Comparison of ENCODE assay signal across 13 cellular contexts in the genomic region with DNA sequence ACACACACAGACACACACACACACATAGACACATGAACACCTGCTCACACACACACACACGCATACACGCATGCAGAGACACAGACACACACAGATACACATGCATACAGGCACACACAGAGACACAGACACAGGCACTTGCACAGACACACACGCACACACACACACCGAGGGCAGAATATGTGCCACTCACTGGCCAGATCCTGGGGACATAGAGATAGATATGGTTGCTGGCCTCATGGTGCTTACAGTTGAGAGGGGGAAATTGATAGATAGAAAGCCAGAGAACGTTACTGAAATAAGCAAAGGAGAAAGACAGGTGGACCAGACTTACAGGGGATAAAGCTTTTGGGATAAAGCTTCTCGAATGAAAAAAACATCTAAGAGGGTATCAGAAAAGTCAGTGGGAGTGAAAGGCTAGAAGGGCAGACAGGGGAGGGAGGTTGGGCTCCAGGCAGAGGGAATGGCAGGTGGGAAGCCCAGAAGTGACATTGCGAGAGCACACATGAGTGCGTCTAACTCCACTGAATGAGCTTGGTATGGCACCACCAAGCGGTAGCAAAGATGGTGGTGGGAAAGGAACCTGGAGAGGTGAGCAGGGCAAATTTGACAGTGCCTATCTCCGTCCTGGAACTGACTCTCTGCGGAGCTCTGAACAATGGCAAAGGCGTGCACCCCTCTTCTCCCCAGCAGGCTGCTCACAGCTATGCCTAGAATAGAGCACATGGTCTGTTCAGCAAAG.
DNase-seq lines count a peak whose midpoint lies in the region; ATAC-seq and TF ChIP-seq lines count a peak whose summit lies in the region.
"Had no signal": no experiment of that assay in that cellular context is flagged by ENCODE, and none has a peak within 500 bp of the region (broad histone marks: within the 10 kb centered on the region; RNA-seq: fewer than 3 reads in every experiment).

No MANE protein-coding gene starts in this region.

- no peaks in the 10 kb centered on the region for H3K36me3 ChIP-seq in SK-N-SH (replicated peaks in 1 of 2; ENCODE audit: control insufficient read depth in 1 of 2, insufficient read depth in 2 of 2, low read length in 1 of 2)
- H3K36me3 ChIP-seq: SJCRH30 had no signal

- peak overlapping the region; percentile 4; the same call in 1 of the 2 replicates for H3K4me2 ChIP-seq in SK-N-SH

- peaks cover 8% of the 10 kb centered on the region for H3F3A ChIP-seq in SK-N-SH (replicated peaks; ENCODE audit: insufficient read depth)

- H3K4me1 Mint-ChIP-seq in neural crest cell, result no peaks in the 10 kb centered on the region

- no peak for TF ChIP-seq RAD21 in SK-N-SH (IDR thresholded peaks at IDR 0.05; ENCODE audit: low read length)

- H3K27me3 Mint-ChIP-seq in neural crest cell (ENCODE audit: low read depth), result no peaks in the 10 kb centered on the region

- H3K27me3 ChIP-seq in SK-N-SH (ENCODE audit: insufficient read depth), result no peaks in the 10 kb centered on the region
- H3K27me3 ChIP-seq: SJCRH30 had no signal

- H3K9me2 ChIP-seq in SK-N-SH, result no peaks in the 10 kb centered on the region

- no peak overlapping the region for H3K27ac Mint-ChIP-seq in neural crest cell (ENCODE audit: unreplicated experiment)

- DNase-seq in SK-N-SH (no peak), coronary artery (ENCODE audit: low spot score) (no peak), neural crest cell (ENCODE audit: low read depth, low spot score) (no peak), ureter (ENCODE audit: low spot score) (no peak)
- DNase-seq: central memory CD4-positive, alpha-beta T cell; GDM1; NCI-H2029 treated with DMSO at 0.1 percent for 48 hours; SJCRH30; stimulated activated CD4-positive, alpha-beta T cell treated with anti-CD3 and anti-CD28 coated beads, Interleukin-2, amount 100 ng/mL, for 24 hours had no signal

- H2AFZ ChIP-seq in SK-N-SH (ENCODE audit: low read depth), result no peak overlapping the region

- H3K27ac ChIP-seq in SK-N-SH (ENCODE audit: low read depth in 2 of 2, low read length in 1 of 2), result peak overlapping the region in 1 of 2 experiments; percentile 75; a peak in 1 of 4 replicates
- peak overlapping the region; percentile 52 to 70 for H3K27ac ChIP-seq in coronary artery
- H3K27ac ChIP-seq: SJCRH30 had no signal

- H3K79me2 ChIP-seq in SK-N-SH (ENCODE audit: insufficient read depth), result no peaks in the 10 kb centered on the region

- TF ChIP-seq CTCF in SK-N-SH (IDR thresholded peaks at IDR 0.05) (no peak), coronary artery (IDR thresholded peaks at IDR 0.05) (no peak), neural crest cell (conservative IDR thresholded peaks at IDR 0.05) (peak; percentile 18)

- H3K9ac ChIP-seq in SK-N-SH, result no peak overlapping the region; the same call in 1 of the 2 replicates

- H3K9me3 ChIP-seq in SK-N-SH, result no peaks in the 10 kb centered on the region
- H3K9me3 ChIP-seq: SJCRH30 had no signal

- peaks cover 0 to 26% of the 10 kb centered on the region in 2 experiments; a peak in 2 of 4 replicates for H3K4me1 ChIP-seq in SK-N-SH (ENCODE audit: control insufficient read depth in 1 of 2, insufficient read depth in 2 of 2, low read depth in 1 of 2, low read length in 1 of 2)

- no peak for ATAC-seq in SK-N-SH treated with all-trans-retinoic acid at 6 μM for 48 hours
- ATAC-seq in HG03159 (IDR thresholded peaks at IDR 0.05; ENCODE audit: unreplicated experiment), result peak; percentile 72
- no peak for ATAC-seq in GM19023 (IDR thresholded peaks at IDR 0.05; ENCODE audit: unreplicated experiment)
- ATAC-seq in HG02571 (IDR thresholded peaks at IDR 0.05; ENCODE audit: unreplicated experiment), result no peak

- no peaks in the 10 kb centered on the region for H4K20me1 ChIP-seq in SK-N-SH (ENCODE audit: insufficient read depth)

- no peak for TF ChIP-seq EP300 in SK-N-SH (IDR thresholded peaks at IDR 0.05; ENCODE audit: borderline replicate concordance in 1 of 2, low read depth in 1 of 2, low read length in 1 of 2)

- WGBS in SK-N-SH (ENCODE audit: low lambda C conversion rate), result 80% methylated on average over 12 of the region's 12 CpGs

- POLR2A ChIA-PET in SK-N-SH (lab: Yijun Ruan, JAX), result no interaction called here

- H3K4me3 ChIP-seq in SK-N-SH (ENCODE audit: low read depth in 2 of 2, low read length in 1 of 2), result no peak overlapping the region
- no peak overlapping the region for H3K4me3 ChIP-seq in coronary artery
- H3K4me3 ChIP-seq: SJCRH30 had no signal

- no peaks in the 10 kb centered on the region for H3K36me3 Mint-ChIP-seq in neural crest cell (ENCODE audit: low read depth)

- CTCF ChIA-PET in SK-N-SH (lab: Yijun Ruan, JAX), result interaction anchor here (0.8 kb wide), 1 partner anchor 173 kb away, joined by 3 read pairs; no protein-coding TSS in a partner anchor

- peaks cover 3% of the 10 kb centered on the region for H3K9me3 Mint-ChIP-seq in neural crest cell

- no peak overlapping the region for H3K4me3 Mint-ChIP-seq in neural crest cell

TF ChIP-seq in SK-N-SH, 30 proteins besides CTCF, POLR2A, EP300 and RAD21 (continues in another document):
- TF ChIP-seq EZH2phosphoT487 (IDR thresholded peaks at IDR 0.05; ENCODE audit: borderline replicate concordance, low read depth) (no peak), TAF1 (IDR thresholded peaks at IDR 0.05; ENCODE audit: borderline replicate concordance, low read depth, low read length) (no peak), FOSL2 (IDR thresholded peaks at IDR 0.05; ENCODE audit: borderline replicate concordance, low read depth) (no peak), RXRA (IDR thresholded peaks at IDR 0.05; ENCODE audit: borderline replicate concordance, low read depth) (no peak), RCOR1 (IDR thresholded peaks at IDR 0.05; ENCODE audit: low read length) (no peak), ZBTB33 (IDR thresholded peaks at IDR 0.05; ENCODE audit: borderline replicate concordance, low read depth) (no peak), ELF1 (IDR thresholded peaks at IDR 0.05) (no peak)

TF ChIP-seq in SK-N-SH treated with all-trans-retinoic acid at 6 μM for 48 hours, 23 proteins besides CTCF, POLR2A, EP300 and RAD21:
- TF ChIP-seq PPARA (CRISPR knock-in tag; IDR thresholded peaks at IDR 0.05; ENCODE audit: borderline replicate concordance), result no peak
- TF ChIP-seq ISL1 (CRISPR knock-in tag; IDR thresholded peaks at IDR 0.05), result no peak
- no peak for TF ChIP-seq ESRRG (CRISPR knock-in tag; IDR thresholded peaks at IDR 0.05)
- TF ChIP-seq ZNF8 (CRISPR knock-in tag; IDR thresholded peaks at IDR 0.05), result no peak
- no peak for TF ChIP-seq CSDC2 (CRISPR knock-in tag; IDR thresholded peaks at IDR 0.05)
